Comparison of ENCODE assay signal across 9 cellular contexts in the genomic region with DNA sequence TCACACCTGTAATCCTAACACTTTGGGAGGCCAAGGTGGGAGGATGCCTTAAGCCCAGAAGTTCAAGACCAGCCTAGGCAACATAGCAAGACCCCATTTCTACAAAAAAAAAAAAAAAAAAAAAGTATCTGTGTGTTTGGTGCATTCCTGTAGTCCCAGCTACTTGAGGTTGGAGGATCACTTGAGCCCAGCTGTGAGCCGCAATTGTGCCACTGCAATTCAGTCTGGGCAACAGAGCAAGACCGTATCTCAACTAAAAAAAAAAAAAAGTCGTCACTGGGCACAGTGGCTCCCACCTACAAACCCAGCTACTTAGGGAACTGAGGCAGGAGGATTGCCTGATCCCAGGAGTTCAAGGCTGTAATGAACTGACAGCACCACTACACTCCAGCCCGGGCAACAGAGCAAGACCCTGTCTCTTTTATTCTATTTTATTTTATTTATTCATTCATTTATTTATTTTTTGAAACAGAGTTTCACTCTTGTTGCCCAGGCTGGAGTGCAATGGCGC.
"Had no signal": no experiment of that assay in that cellular context is flagged by ENCODE, and none has a peak within 500 bp of the region (broad histone marks: within the 10 kb centered on the region; RNA-seq: fewer than 3 reads in every experiment).

No MANE protein-coding gene starts in this region.

- FAIRE-seq: HTR-8/SVneo had no signal

- DNase-seq: GM23248, GOT3, H7, IMR-90, Karpas-422, KBM-7 had no signal

- H3K9me3 ChIP-seq: HAP-1 had no signal

- H3K36me3 ChIP-seq: HAP-1 had no signal

- H3K4me3 ChIP-seq: GM23248, HAP-1 had no signal

- H3K4me1 ChIP-seq: HAP-1 had no signal

- H3K27ac ChIP-seq: GM23248, KMS-11 had no signal
